ENCODE assay signal across 1 cellular context in the genomic region with DNA sequence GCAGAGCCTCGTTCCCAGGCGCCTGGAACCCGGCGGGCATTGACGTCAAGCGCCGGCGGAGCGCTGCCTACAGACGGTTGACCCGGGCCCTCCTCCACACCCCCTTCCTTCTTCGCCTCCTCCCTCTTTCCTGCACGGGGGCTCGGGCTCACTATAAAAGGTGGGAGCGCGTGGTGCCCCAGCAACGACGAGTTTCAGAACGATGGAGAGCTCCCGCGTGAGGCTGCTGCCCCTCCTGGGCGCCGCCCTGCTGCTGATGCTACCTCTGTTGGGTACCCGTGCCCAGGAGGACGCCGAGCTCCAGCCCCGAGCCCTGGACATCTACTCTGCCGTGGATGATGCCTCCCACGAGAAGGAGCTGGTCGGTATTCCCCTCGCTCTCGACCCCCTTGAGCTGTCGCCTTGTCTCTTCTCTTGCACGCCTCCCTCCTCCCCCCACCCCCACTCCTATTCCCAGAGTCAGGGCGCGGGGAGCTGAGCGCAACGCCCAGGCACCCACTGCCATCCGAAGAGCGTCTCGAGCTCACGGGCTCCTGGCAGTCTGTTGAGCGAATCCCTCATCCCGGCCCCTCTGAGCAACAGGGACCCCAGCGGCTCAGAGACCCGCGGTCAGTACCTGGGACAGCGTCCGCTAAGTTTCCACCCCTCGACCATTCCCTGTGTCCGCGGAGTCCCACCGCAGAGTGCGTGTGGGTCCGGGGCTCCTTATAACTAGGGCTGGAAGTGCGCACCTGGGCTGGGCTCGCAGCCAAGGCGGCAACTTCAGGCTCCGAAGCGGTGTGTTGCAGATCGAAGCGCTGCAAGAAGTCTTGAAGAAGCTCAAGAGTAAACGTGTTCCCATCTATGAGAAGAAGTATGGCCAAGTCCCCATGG.
TF ChIP-seq lines count a peak whose summit lies in the region.

TSS of gene CARTPT (plus strand) at position 184 of the 873 bp plus-strand sequence. CDS start at position 203, 19 bp downstream.

TF ChIP-seq in WTC11, 78 proteins besides CTCF, POLR2A, EP300 and RAD21 (continued from another document and continues in another):
- no peak; the same call in 1 of the 2 replicates for TF ChIP-seq E2F5 (CRISPR knock-in tag; IDR thresholded peaks at IDR 0.05)
- TF ChIP-seq MAX (CRISPR knock-in tag; IDR thresholded peaks at IDR 0.05), result peak; percentile 69
- TF ChIP-seq CREB1 (CRISPR knock-in tag; IDR thresholded peaks at IDR 0.05), result peak; percentile 33
- TF ChIP-seq ZSCAN18 (CRISPR knock-in tag; IDR thresholded peaks at IDR 0.05), result no peak; the same call in 1 of the 2 replicates
- no peak for TF ChIP-seq ZBTB21 (CRISPR knock-in tag; IDR thresholded peaks at IDR 0.05; ENCODE audit: borderline replicate concordance)
- TF ChIP-seq FOXP4 (CRISPR knock-in tag; IDR thresholded peaks at IDR 0.05), result peak; percentile 64
- no peak for TF ChIP-seq PRDM15 (CRISPR knock-in tag; IDR thresholded peaks at IDR 0.05)
- TF ChIP-seq ZNF232 (CRISPR knock-in tag; IDR thresholded peaks at IDR 0.05), result no peak
- TF ChIP-seq NFYB (CRISPR knock-in tag; conservative IDR thresholded peaks at IDR 0.05; ENCODE audit: low read depth), result no peak
- TF ChIP-seq, protein P1, sequence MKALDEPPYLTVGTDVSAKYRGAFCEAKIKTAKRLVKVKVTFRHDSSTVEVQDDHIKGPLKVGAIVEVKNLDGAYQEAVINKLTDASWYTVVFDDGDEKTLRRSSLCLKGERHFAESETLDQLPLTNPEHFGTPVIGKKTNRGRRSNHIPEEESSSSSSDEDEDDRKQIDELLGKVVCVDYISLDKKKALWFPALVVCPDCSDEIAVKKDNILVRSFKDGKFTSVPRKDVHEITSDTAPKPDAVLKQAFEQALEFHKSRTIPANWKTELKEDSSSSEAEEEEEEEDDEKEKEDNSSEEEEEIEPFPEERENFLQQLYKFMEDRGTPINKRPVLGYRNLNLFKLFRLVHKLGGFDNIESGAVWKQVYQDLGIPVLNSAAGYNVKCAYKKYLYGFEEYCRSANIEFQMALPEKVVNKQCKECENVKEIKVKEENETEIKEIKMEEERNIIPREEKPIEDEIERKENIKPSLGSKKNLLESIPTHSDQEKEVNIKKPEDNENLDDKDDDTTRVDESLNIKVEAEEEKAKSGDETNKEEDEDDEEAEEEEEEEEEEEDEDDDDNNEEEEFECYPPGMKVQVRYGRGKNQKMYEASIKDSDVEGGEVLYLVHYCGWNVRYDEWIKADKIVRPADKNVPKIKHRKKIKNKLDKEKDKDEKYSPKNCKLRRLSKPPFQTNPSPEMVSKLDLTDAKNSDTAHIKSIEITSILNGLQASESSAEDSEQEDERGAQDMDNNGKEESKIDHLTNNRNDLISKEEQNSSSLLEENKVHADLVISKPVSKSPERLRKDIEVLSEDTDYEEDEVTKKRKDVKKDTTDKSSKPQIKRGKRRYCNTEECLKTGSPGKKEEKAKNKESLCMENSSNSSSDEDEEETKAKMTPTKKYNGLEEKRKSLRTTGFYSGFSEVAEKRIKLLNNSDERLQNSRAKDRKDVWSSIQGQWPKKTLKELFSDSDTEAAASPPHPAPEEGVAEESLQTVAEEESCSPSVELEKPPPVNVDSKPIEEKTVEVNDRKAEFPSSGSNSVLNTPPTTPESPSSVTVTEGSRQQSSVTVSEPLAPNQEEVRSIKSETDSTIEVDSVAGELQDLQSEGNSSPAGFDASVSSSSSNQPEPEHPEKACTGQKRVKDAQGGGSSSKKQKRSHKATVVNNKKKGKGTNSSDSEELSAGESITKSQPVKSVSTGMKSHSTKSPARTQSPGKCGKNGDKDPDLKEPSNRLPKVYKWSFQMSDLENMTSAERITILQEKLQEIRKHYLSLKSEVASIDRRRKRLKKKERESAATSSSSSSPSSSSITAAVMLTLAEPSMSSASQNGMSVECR (CRISPR knock-in tag; IDR thresholded peaks at IDR 0.05; ENCODE audit: borderline replicate concordance), result peak; percentile 88
- peak; percentile 71; the same call in 1 of the 2 replicates for TF ChIP-seq TEAD1 (CRISPR knock-in tag; IDR thresholded peaks at IDR 0.05)
- TF ChIP-seq PRRX2 (CRISPR knock-in tag; IDR thresholded peaks at IDR 0.05), result no peak
- TF ChIP-seq GRHL2 (CRISPR knock-in tag; IDR thresholded peaks at IDR 0.05; ENCODE audit: insufficient replicate concordance, severe bottlenecking), result no peak
- TF ChIP-seq HMGA2 (CRISPR knock-in tag; IDR thresholded peaks at IDR 0.05), result no peak
- TF ChIP-seq ZNF425 (CRISPR knock-in tag; conservative IDR thresholded peaks at IDR 0.05), result no peak
- TF ChIP-seq, protein P2, sequence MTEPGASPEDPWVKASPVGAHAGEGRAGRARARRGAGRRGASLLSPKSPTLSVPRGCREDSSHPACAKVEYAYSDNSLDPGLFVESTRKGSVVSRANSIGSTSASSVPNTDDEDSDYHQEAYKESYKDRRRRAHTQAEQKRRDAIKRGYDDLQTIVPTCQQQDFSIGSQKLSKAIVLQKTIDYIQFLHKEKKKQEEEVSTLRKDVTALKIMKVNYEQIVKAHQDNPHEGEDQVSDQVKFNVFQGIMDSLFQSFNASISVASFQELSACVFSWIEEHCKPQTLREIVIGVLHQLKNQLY (CRISPR knock-in tag; IDR thresholded peaks at IDR 0.05), result no peak
- no peak for TF ChIP-seq STAT6 (CRISPR knock-in tag; conservative IDR thresholded peaks at IDR 0.05; ENCODE audit: low read depth)
- no peak for TF ChIP-seq FOXJ3 (CRISPR knock-in tag; IDR thresholded peaks at IDR 0.05; ENCODE audit: borderline replicate concordance)
- no peak for TF ChIP-seq AFF4 (CRISPR knock-in tag; IDR thresholded peaks at IDR 0.05; ENCODE audit: borderline replicate concordance)
- no peak for TF ChIP-seq USF2 (CRISPR knock-in tag; IDR thresholded peaks at IDR 0.05)
